In genomic region chr1:155864393-155864792, GRCh38 we compare ENCODE assay signal across 1 cellular context.
TF ChIP-seq lines count a peak whose summit lies in the region.

No MANE protein-coding gene starts in this region.

TF ChIP-seq in IMR-90, 13 proteins besides CTCF, POLR2A, EP300 and RAD21:
- TF ChIP-seq MAFK (IDR thresholded peaks at IDR 0.05; ENCODE audit: low read depth, low read length) (no peak), CHD1 (IDR thresholded peaks at IDR 0.05; ENCODE audit: low read depth, low read length) (no peak), NFE2L2 (IDR thresholded peaks at IDR 0.05; ENCODE audit: low read depth, low read length) (no peak), MXI1 (IDR thresholded peaks at IDR 0.05; ENCODE audit: borderline replicate concordance, low read depth, low read length) (no peak), FOS (IDR thresholded peaks at IDR 0.05; ENCODE audit: low read depth, low read length) (no peak), CEBPB (IDR thresholded peaks at IDR 0.05; ENCODE audit: low read depth, low read length) (no peak), USF2 (IDR thresholded peaks at IDR 0.05; ENCODE audit: low read depth, low read length) (no peak), ELK1 (IDR thresholded peaks at IDR 0.05; ENCODE audit: borderline replicate concordance, low read depth, low read length) (no peak), RFX5 (IDR thresholded peaks at IDR 0.05; ENCODE audit: low read depth, low read length) (no peak), RCOR1 (IDR thresholded peaks at IDR 0.05; ENCODE audit: insufficient replicate concordance, low read length) (no peak), SMC3 (IDR thresholded peaks at IDR 0.05; ENCODE audit: low read depth, low read length) (no peak), BHLHE40 (IDR thresholded peaks at IDR 0.05; ENCODE audit: low read depth, low read length) (no peak), MAZ (IDR thresholded peaks at IDR 0.05; ENCODE audit: borderline replicate concordance, low read depth, low read length) (no peak)
TF ChIP-seq in IMR-90: peak in this region for 0.
